ENCODE assay signal across 8 cellular contexts in genomic region chr7:124033093-124033806, GRCh38. TPM values are rescaled to one million over a fixed set of nuclear protein-coding genes. Genes with fewer than 3 reads are reported as not detected.
DNase-seq lines count a peak whose midpoint lies in the region; ATAC-seq and TF ChIP-seq lines count a peak whose summit lies in the region.

No MANE protein-coding gene starts in this region.

- TF ChIP-seq CTCF in Calu3 (IDR thresholded peaks at IDR 0.05; ENCODE audit: unreplicated experiment) (no peak), astrocyte of the cerebellum (IDR thresholded peaks at IDR 0.05; ENCODE audit: low read depth, low read length, missing control alignments) (no peak), foreskin fibroblast (IDR thresholded peaks at IDR 0.05; ENCODE audit: low read depth, low read length) (no peak)

- H3K4me1 Mint-ChIP-seq in Calu3 (ENCODE audit: low read depth, unreplicated experiment), result peaks cover 21% of the 10 kb centered on the region
- H3K4me1 Mint-ChIP-seq in stimulated activated effector memory CD8-positive, alpha-beta T cell treated with anti-CD3 and anti-CD28 coated beads, Interleukin-12 subunit alpha, Interleukin-12 subunit beta, amount 100 ng/mL, for 72 hours, result peaks cover 6% of the 10 kb centered on the region

- no peak overlapping the region for H3K27ac Mint-ChIP-seq in Calu3 (ENCODE audit: unreplicated experiment)
- no peak overlapping the region for H3K27ac Mint-ChIP-seq in stimulated activated effector memory CD8-positive, alpha-beta T cell treated with anti-CD3 and anti-CD28 coated beads, Interleukin-12 subunit alpha, Interleukin-12 subunit beta, amount 100 ng/mL, for 72 hours

- DNase-seq in Calu3, result peak; percentile 21
- no peak for DNase-seq in astrocyte of the cerebellum (ENCODE audit: low read depth)
- peak; percentile 64 for DNase-seq in iPS-NIHi11 (ENCODE audit: low spot score)
- DNase-seq in stimulated activated effector memory CD8-positive, alpha-beta T cell treated with anti-CD3 and anti-CD28 coated beads, Interleukin-12 subunit alpha, Interleukin-12 subunit beta, amount 100 ng/mL, for 72 hours (ENCODE audit: low spot score in 2 of 2), result no peak
- DNase-seq in foreskin fibroblast, result no peak
- DNase-seq in central memory CD4-positive, alpha-beta T cell, result no peak

- CTCF ChIA-PET in Calu3 (lab: Charles Lee), result no interaction called here

- H3K9me3 Mint-ChIP-seq in Calu3 (ENCODE audit: low read depth, unreplicated experiment), result no peaks in the 10 kb centered on the region
- peaks cover 9% of the 10 kb centered on the region for H3K9me3 Mint-ChIP-seq in stimulated activated effector memory CD8-positive, alpha-beta T cell treated with anti-CD3 and anti-CD28 coated beads, Interleukin-12 subunit alpha, Interleukin-12 subunit beta, amount 100 ng/mL, for 72 hours

- in situ Hi-C loops in astrocyte of the cerebellum (cut with HindIII; ENCODE audit: low sequenced_read_pairs), result no loop called here

- H3K4me3 ChIP-seq in astrocyte of the cerebellum (ENCODE audit: low read depth, low read length) (peak overlapping the region; percentile 46), foreskin fibroblast (ENCODE audit: low read depth in 1 of 2, low read length in 2 of 2) (no peak overlapping the region)

- H3K36me3 Mint-ChIP-seq in Calu3 (ENCODE audit: insufficient read depth, unreplicated experiment), result peaks cover 15% of the 10 kb centered on the region
- no peaks in the 10 kb centered on the region for H3K36me3 Mint-ChIP-seq in stimulated activated effector memory CD8-positive, alpha-beta T cell treated with anti-CD3 and anti-CD28 coated beads, Interleukin-12 subunit alpha, Interleukin-12 subunit beta, amount 100 ng/mL, for 72 hours

- ATAC-seq in HG02642 (IDR thresholded peaks at IDR 0.05; ENCODE audit: poor library complexity, unreplicated experiment) (peak; percentile 27), HG02678 (IDR thresholded peaks at IDR 0.05; ENCODE audit: unreplicated experiment) (no peak)
- ATAC-seq in stimulated activated effector memory CD8-positive, alpha-beta T cell treated with anti-CD3 and anti-CD28 coated beads, Interleukin-12 subunit alpha, Interleukin-12 subunit beta, amount 100 ng/mL, for 72 hours, result peak; percentile 49

- H3K4me3 Mint-ChIP-seq in Calu3 (ENCODE audit: low read depth, unreplicated experiment), result peak overlapping the region; percentile 98
- H3K4me3 Mint-ChIP-seq in stimulated activated effector memory CD8-positive, alpha-beta T cell treated with anti-CD3 and anti-CD28 coated beads, Interleukin-12 subunit alpha, Interleukin-12 subunit beta, amount 100 ng/mL, for 72 hours, result no peak overlapping the region

- BruUV-seq in Calu3 (replicated peaks; lab: Mats Ljungman, UMichigan), result no TSS peak

- H3K27me3 Mint-ChIP-seq in Calu3 (ENCODE audit: unreplicated experiment), result peaks cover 71% of the 10 kb centered on the region

- intact Hi-C loops in Calu3 (cut with micrococcal nuclease; ENCODE audit: unreplicated experiment), result loop anchor here (5.0 kb wide), 1 partner anchor 106 kb away; the partner anchor contains the start of gene SPAM1

RNA-seq across cellular contexts. Expression of gene TMEM229A, which starts 0.4 kb away (rescaled TPM):
- total RNA-seq in Calu3 (2022), result not detected in 2 replicates

Comparison
In these comparisons a context has a peak if more than half of its experiments do, and no peak if none do; other contexts are left out.
1. DNase-seq: peak in Calu3 (single experiment) and iPS-NIHi11 (single experiment); none in astrocyte of the cerebellum (single experiment), stimulated activated effector memory CD8-positive, alpha-beta T cell treated with anti-CD3 and anti-CD28 coated beads, Interleukin-12 subunit alpha, Interleukin-12 subunit beta, amount 100 ng/mL, for 72 hours (0 of 2), foreskin fibroblast (0 of 2) and central memory CD4-positive, alpha-beta T cell (single experiment).